ENCODE assay signal across 1 cellular context in the genomic region with DNA sequence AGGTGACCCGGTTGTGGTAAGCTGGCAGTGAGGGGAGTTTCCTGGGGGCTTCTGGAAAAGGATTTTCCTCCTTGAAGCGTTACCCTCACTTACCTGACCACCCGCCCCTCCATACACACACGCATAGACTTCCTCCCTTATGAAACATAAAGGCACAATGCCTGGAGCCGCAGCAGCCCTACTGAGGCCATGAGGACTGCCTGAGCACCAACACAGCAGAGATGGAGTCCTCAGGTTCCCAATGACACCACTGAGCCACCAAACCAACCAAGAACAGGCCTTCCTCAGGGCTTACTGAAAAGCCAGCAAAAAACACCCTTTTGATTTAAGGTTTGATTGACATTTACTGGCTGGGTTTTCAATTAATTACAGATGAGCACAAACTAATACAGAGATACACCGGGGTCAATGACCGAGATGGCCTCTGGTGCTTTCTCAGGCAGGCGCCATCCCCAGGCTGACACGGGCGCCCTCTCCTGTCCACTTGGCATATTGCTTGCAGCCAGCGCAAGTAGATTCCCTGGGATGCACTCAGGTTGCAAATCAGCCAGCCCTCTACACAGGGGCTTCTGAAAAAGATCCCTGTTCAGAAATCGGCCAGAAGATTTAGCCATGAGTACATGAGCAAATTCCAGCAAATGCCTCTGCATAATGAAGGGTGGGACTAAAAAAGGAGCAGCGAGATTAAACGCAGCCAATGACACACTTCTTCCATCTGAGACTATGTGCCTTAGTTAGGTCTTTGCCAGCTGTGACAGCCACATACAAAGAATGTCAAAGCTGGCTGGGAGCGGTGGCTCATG.
TF ChIP-seq lines count a peak whose summit lies in the region.

No MANE protein-coding gene starts in this region.

TF ChIP-seq in GM12878, 131 proteins besides CTCF, POLR2A, EP300 and RAD21:
- no peak for TF ChIP-seq RCOR1 (conservative IDR thresholded peaks at IDR 0.05; ENCODE audit: low read depth, low read length)
- TF ChIP-seq SMARCA5 (IDR thresholded peaks at IDR 0.05): 0 out of 2 replicates have a peak, but pooled peaks have one; percentile 27
- TF ChIP-seq SMC3 (IDR thresholded peaks at IDR 0.05; ENCODE audit: borderline replicate concordance, low read length): peak; percentile 70; the same call in 1 of the 2 replicates
- TF ChIP-seq RBBP5 (conservative IDR thresholded peaks at IDR 0.05): no peak
- TF ChIP-seq IKZF1 (conservative IDR thresholded peaks at IDR 0.05): no peak
- peak; percentile 83 for TF ChIP-seq YY1 (IDR thresholded peaks at IDR 0.05; ENCODE audit: low read depth, low read length)
- TF ChIP-seq RB1 (IDR thresholded peaks at IDR 0.05; ENCODE audit: borderline replicate concordance): peak; percentile 26; the same call in 1 of the 2 replicates
- peak; percentile 73 for TF ChIP-seq NR2F1 (conservative IDR thresholded peaks at IDR 0.05)
- TF ChIP-seq NBN (IDR thresholded peaks at IDR 0.05): 0 out of 2 replicates have a peak, but pooled peaks have one; percentile 20
- no peak for TF ChIP-seq CBX3 (IDR thresholded peaks at IDR 0.05; ENCODE audit: borderline replicate concordance, low read depth)
- TF ChIP-seq, protein P1, sequence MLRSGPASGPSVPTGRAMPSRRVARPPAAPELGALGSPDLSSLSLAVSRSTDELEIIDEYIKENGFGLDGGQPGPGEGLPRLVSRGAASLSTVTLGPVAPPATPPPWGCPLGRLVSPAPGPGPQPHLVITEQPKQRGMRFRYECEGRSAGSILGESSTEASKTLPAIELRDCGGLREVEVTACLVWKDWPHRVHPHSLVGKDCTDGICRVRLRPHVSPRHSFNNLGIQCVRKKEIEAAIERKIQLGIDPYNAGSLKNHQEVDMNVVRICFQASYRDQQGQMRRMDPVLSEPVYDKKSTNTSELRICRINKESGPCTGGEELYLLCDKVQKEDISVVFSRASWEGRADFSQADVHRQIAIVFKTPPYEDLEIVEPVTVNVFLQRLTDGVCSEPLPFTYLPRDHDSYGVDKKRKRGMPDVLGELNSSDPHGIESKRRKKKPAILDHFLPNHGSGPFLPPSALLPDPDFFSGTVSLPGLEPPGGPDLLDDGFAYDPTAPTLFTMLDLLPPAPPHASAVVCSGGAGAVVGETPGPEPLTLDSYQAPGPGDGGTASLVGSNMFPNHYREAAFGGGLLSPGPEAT (IDR thresholded peaks at IDR 0.05; ENCODE audit: low read depth): no peak
- no peak for TF ChIP-seq NFXL1 (IDR thresholded peaks at IDR 0.05; ENCODE audit: borderline replicate concordance)
- TF ChIP-seq, protein P2, sequence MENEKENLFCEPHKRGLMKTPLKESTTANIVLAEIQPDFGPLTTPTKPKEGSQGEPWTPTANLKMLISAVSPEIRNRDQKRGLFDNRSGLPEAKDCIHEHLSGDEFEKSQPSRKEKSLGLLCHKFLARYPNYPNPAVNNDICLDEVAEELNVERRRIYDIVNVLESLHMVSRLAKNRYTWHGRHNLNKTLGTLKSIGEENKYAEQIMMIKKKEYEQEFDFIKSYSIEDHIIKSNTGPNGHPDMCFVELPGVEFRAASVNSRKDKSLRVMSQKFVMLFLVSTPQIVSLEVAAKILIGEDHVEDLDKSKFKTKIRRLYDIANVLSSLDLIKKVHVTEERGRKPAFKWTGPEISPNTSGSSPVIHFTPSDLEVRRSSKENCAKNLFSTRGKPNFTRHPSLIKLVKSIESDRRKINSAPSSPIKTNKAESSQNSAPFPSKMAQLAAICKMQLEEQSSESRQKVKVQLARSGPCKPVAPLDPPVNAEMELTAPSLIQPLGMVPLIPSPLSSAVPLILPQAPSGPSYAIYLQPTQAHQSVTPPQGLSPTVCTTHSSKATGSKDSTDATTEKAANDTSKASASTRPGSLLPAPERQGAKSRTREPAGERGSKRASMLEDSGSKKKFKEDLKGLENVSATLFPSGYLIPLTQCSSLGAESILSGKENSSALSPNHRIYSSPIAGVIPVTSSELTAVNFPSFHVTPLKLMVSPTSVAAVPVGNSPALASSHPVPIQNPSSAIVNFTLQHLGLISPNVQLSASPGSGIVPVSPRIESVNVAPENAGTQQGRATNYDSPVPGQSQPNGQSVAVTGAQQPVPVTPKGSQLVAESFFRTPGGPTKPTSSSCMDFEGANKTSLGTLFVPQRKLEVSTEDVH (IDR thresholded peaks at IDR 0.05; ENCODE audit: low read depth, partially characterized antibody): no peak
- TF ChIP-seq, protein P3, sequence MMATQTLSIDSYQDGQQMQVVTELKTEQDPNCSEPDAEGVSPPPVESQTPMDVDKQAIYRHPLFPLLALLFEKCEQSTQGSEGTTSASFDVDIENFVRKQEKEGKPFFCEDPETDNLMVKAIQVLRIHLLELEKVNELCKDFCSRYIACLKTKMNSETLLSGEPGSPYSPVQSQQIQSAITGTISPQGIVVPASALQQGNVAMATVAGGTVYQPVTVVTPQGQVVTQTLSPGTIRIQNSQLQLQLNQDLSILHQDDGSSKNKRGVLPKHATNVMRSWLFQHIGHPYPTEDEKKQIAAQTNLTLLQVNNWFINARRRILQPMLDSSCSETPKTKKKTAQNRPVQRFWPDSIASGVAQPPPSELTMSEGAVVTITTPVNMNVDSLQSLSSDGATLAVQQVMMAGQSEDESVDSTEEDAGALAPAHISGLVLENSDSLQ (IDR thresholded peaks at IDR 0.05): peak; percentile 59
- 0 out of 2 replicates have a peak, but pooled peaks have one; percentile 51 for TF ChIP-seq ZNF207 (IDR thresholded peaks at IDR 0.05; ENCODE audit: borderline replicate concordance)
- TF ChIP-seq RELA (IDR thresholded peaks at IDR 0.05; ENCODE audit: borderline replicate concordance, partially characterized antibody): no peak
- TF ChIP-seq, protein P4, sequence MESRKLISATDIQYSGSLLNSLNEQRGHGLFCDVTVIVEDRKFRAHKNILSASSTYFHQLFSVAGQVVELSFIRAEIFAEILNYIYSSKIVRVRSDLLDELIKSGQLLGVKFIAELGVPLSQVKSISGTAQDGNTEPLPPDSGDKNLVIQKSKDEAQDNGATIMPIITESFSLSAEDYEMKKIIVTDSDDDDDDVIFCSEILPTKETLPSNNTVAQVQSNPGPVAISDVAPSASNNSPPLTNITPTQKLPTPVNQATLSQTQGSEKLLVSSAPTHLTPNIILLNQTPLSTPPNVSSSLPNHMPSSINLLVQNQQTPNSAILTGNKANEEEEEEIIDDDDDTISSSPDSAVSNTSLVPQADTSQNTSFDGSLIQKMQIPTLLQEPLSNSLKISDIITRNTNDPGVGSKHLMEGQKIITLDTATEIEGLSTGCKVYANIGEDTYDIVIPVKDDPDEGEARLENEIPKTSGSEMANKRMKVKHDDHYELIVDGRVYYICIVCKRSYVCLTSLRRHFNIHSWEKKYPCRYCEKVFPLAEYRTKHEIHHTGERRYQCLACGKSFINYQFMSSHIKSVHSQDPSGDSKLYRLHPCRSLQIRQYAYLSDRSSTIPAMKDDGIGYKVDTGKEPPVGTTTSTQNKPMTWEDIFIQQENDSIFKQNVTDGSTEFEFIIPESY (IDR thresholded peaks at IDR 0.05): 0 out of 2 replicates have a peak, but pooled peaks have one; percentile 35
- TF ChIP-seq CREB1 (IDR thresholded peaks at IDR 0.05; ENCODE audit: low read depth): no peak
